ENCODE assay signal across 1 cellular context in genomic region chr19:4123615-4124568, GRCh38.
TF ChIP-seq lines count a peak whose summit lies in the region.

TSS of gene MAP2K2 (minus strand) at chr19:4124122. CDS start at chr19:4123875, 247 bp downstream.

TF ChIP-seq in K562, 482 proteins besides CTCF, POLR2A, EP300 and RAD21 (continued from another document and continues in another):
- TF ChIP-seq ZNF407 (IDR thresholded peaks at IDR 0.05; ENCODE audit: low read depth) (no peak), ZFP36 (IDR thresholded peaks at IDR 0.05; ENCODE audit: low read depth, low read length, partially characterized antibody) (no peak), L3MBTL2 (IDR thresholded peaks at IDR 0.05) (peak; percentile 85; the same call in 1 of the 2 replicates), SPI1 (IDR thresholded peaks at IDR 0.05; ENCODE audit: borderline replicate concordance, low read depth, low read length) (no peak), ZNF445 (CRISPR knock-in tag; IDR thresholded peaks at IDR 0.05; ENCODE audit: low read depth) (no peak), ASH1L (IDR thresholded peaks at IDR 0.05; ENCODE audit: borderline replicate concordance, low read depth, partially characterized antibody) (no peak), KDM1A (IDR thresholded peaks at IDR 0.05) (no peak), RB1 (IDR thresholded peaks at IDR 0.05; ENCODE audit: low read depth) (peak; percentile 61; the same call in 1 of the 2 replicates), JUNB (CRISPR knock-in tag; conservative IDR thresholded peaks at IDR 0.05) (no peak), CBX1 (IDR thresholded peaks at IDR 0.05; ENCODE audit: low read depth) (no peak), POLR2B (IDR thresholded peaks at IDR 0.05; ENCODE audit: low read depth, partially characterized antibody) (peak; percentile 83), EHMT2 (IDR thresholded peaks at IDR 0.05) (no peak), PTTG1 (tag; IDR thresholded peaks at IDR 0.05; ENCODE audit: low read depth) (no peak), HDAC8 (tag; IDR thresholded peaks at IDR 0.05) (no peak), ELF2 (CRISPR knock-in tag; IDR thresholded peaks at IDR 0.05) (no peak), C11orf30 (IDR thresholded peaks at IDR 0.05; ENCODE audit: low read depth) (no peak), MCM5 (IDR thresholded peaks at IDR 0.05; ENCODE audit: low read depth) (no peak), CHD2 (IDR thresholded peaks at IDR 0.05; ENCODE audit: low read depth, low read length) (peak; percentile 100), TAL1 (IDR thresholded peaks at IDR 0.05) (no peak), BHLHE40 (IDR thresholded peaks at IDR 0.05; ENCODE audit: low read length) (peak; percentile 55; the same call in 1 of the 2 replicates), SMAD4 (CRISPR knock-in tag; conservative IDR thresholded peaks at IDR 0.05) (peak; percentile 39; the same call in 1 of the 2 replicates), ZKSCAN3 (CRISPR knock-in tag; IDR thresholded peaks at IDR 0.05) (no peak), KDM2B (CRISPR knock-in tag; IDR thresholded peaks at IDR 0.05) (peak; percentile 73; the same call in 1 of the 2 replicates), CXXC5 (CRISPR knock-in tag; IDR thresholded peaks at IDR 0.05) (peak; percentile 80), MXI1 (IDR thresholded peaks at IDR 0.05; ENCODE audit: low read depth, low read length) (peak; percentile 89; the same call in 1 of the 2 replicates), TCF7L2 (IDR thresholded peaks at IDR 0.05; ENCODE audit: low read depth, low read length) (peak; percentile 28; the same call in 1 of the 2 replicates), ZC3H11A (IDR thresholded peaks at IDR 0.05; ENCODE audit: low read depth, low read length) (no peak), ZHX1 (conservative IDR thresholded peaks at IDR 0.05; ENCODE audit: low read length) (peak; percentile 98), CREBBP (IDR thresholded peaks at IDR 0.05; ENCODE audit: low read depth, low read length) (no peak), E4F1 (CRISPR knock-in tag; IDR thresholded peaks at IDR 0.05; ENCODE audit: borderline replicate concordance) (no peak), FOXJ3 (CRISPR knock-in tag; IDR thresholded peaks at IDR 0.05) (no peak), ZNF316 (IDR thresholded peaks at IDR 0.05) (no peak), ZNF586 (CRISPR knock-in tag; conservative IDR thresholded peaks at IDR 0.05) (no peak), POLR2G (IDR thresholded peaks at IDR 0.05; ENCODE audit: low read depth, low read length) (peak; percentile 92), POLR2H (tag; IDR thresholded peaks at IDR 0.05; ENCODE audit: low read depth) (no peak)
- TF ChIP-seq, protein P1, sequence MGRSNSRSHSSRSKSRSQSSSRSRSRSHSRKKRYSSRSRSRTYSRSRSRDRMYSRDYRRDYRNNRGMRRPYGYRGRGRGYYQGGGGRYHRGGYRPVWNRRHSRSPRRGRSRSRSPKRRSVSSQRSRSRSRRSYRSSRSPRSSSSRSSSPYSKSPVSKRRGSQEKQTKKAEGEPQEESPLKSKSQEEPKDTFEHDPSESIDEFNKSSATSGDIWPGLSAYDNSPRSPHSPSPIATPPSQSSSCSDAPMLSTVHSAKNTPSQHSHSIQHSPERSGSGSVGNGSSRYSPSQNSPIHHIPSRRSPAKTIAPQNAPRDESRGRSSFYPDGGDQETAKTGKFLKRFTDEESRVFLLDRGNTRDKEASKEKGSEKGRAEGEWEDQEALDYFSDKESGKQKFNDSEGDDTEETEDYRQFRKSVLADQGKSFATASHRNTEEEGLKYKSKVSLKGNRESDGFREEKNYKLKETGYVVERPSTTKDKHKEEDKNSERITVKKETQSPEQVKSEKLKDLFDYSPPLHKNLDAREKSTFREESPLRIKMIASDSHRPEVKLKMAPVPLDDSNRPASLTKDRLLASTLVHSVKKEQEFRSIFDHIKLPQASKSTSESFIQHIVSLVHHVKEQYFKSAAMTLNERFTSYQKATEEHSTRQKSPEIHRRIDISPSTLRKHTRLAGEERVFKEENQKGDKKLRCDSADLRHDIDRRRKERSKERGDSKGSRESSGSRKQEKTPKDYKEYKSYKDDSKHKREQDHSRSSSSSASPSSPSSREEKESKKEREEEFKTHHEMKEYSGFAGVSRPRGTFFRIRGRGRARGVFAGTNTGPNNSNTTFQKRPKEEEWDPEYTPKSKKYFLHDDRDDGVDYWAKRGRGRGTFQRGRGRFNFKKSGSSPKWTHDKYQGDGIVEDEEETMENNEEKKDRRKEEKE (IDR thresholded peaks at IDR 0.05; ENCODE audit: borderline replicate concordance in 1 of 2, control insufficient read depth in 1 of 2, low read depth in 2 of 2, low read length in 1 of 2), result no peak
- TF ChIP-seq, protein P2, sequence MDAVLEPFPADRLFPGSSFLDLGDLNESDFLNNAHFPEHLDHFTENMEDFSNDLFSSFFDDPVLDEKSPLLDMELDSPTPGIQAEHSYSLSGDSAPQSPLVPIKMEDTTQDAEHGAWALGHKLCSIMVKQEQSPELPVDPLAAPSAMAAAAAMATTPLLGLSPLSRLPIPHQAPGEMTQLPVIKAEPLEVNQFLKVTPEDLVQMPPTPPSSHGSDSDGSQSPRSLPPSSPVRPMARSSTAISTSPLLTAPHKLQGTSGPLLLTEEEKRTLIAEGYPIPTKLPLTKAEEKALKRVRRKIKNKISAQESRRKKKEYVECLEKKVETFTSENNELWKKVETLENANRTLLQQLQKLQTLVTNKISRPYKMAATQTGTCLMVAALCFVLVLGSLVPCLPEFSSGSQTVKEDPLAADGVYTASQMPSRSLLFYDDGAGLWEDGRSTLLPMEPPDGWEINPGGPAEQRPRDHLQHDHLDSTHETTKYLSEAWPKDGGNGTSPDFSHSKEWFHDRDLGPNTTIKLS (IDR thresholded peaks at IDR 0.05; ENCODE audit: borderline replicate concordance, low read depth), result peak; percentile 98
- TF ChIP-seq, protein P3, sequence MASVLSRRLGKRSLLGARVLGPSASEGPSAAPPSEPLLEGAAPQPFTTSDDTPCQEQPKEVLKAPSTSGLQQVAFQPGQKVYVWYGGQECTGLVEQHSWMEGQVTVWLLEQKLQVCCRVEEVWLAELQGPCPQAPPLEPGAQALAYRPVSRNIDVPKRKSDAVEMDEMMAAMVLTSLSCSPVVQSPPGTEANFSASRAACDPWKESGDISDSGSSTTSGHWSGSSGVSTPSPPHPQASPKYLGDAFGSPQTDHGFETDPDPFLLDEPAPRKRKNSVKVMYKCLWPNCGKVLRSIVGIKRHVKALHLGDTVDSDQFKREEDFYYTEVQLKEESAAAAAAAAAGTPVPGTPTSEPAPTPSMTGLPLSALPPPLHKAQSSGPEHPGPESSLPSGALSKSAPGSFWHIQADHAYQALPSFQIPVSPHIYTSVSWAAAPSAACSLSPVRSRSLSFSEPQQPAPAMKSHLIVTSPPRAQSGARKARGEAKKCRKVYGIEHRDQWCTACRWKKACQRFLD (CRISPR knock-in tag; IDR thresholded peaks at IDR 0.05), result no peak
- TF ChIP-seq, protein P4, sequence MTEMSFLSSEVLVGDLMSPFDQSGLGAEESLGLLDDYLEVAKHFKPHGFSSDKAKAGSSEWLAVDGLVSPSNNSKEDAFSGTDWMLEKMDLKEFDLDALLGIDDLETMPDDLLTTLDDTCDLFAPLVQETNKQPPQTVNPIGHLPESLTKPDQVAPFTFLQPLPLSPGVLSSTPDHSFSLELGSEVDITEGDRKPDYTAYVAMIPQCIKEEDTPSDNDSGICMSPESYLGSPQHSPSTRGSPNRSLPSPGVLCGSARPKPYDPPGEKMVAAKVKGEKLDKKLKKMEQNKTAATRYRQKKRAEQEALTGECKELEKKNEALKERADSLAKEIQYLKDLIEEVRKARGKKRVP (CRISPR knock-in tag; IDR thresholded peaks at IDR 0.05), result no peak
- TF ChIP-seq, protein P5, sequence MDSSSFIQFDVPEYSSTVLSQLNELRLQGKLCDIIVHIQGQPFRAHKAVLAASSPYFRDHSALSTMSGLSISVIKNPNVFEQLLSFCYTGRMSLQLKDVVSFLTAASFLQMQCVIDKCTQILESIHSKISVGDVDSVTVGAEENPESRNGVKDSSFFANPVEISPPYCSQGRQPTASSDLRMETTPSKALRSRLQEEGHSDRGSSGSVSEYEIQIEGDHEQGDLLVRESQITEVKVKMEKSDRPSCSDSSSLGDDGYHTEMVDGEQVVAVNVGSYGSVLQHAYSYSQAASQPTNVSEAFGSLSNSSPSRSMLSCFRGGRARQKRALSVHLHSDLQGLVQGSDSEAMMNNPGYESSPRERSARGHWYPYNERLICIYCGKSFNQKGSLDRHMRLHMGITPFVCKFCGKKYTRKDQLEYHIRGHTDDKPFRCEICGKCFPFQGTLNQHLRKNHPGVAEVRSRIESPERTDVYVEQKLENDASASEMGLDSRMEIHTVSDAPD (CRISPR knock-in tag; IDR thresholded peaks at IDR 0.05), result no peak
